In genomic region chr11:66051371-66051765, GRCh38 we compare ENCODE assay signal across 8 cellular contexts. TPM values are rescaled to one million over a fixed set of nuclear protein-coding genes. Genes with fewer than 3 reads are reported as not detected.
DNase-seq lines count a peak whose midpoint lies in the region; ATAC-seq and TF ChIP-seq lines count a peak whose summit lies in the region.

No MANE protein-coding gene starts in this region.

- H3K9me3 Mint-ChIP-seq in CD14-positive monocyte, result peaks cover 0 to 4% (median 0%) of the 10 kb centered on the region in 7 donors

- no peaks in the 10 kb centered on the region for H3K9me3 ChIP-seq in MG63
- H3K9me3 ChIP-seq in effector memory CD4-positive, alpha-beta T cell (ENCODE audit: control insufficient read depth, low read length), result no peaks in the 10 kb centered on the region
- no peaks in the 10 kb centered on the region for H3K9me3 ChIP-seq in neuron (ENCODE audit: low read length)

- DNase-seq in CD14-positive monocyte (ENCODE audit: low spot score), result no peak
- DNase-seq in MG63, result no peak
- no peak for DNase-seq in effector memory CD4-positive, alpha-beta T cell
- DNase-seq in activated CD4-positive, CD25-positive, alpha-beta regulatory T cell (lab: John Stamatoyannopoulos, UW), result no peak
- no peak for DNase-seq in stimulated activated naive CD4-positive, alpha-beta T cell treated with Interleukin-2 at 50 U/mL for 16 hours (lab: John Stamatoyannopoulos, UW)
- DNase-seq in NCI-H1105 treated with DMSO at 0.1 percent for 48 hours (lab: John Stamatoyannopoulos, UW), result no peak

- H3K36me3 Mint-ChIP-seq in CD14-positive monocyte, result peaks cover 23 to 31% of the 10 kb centered on the region in 2 donors

- TF ChIP-seq CTCF in CD14-positive monocyte (IDR thresholded peaks at IDR 0.05), result no peak

- H3K4me1 Mint-ChIP-seq in CD14-positive monocyte, result peaks cover 20% of the 10 kb centered on the region

- intact Hi-C loops in CD14-positive monocyte (cut with micrococcal nuclease), result no loop called here

- no peak for ATAC-seq in GM21515 (IDR thresholded peaks at IDR 0.05; ENCODE audit: unreplicated experiment)

- peak overlapping the region; percentile 70 to 98 (median 85) for H3K27ac Mint-ChIP-seq in CD14-positive monocyte

- H3K36me3 ChIP-seq in MG63 (peaks cover 34% of the 10 kb centered on the region), neuron (ENCODE audit: insufficient read depth, low read length) (peaks cover 22% of the 10 kb centered on the region)
- H3K36me3 ChIP-seq in effector memory CD4-positive, alpha-beta T cell (ENCODE audit: control insufficient read depth, insufficient read depth, low read length), result peaks cover 21% of the 10 kb centered on the region

- peak overlapping the region; percentile 92 for H3K4me3 ChIP-seq in MG63
- H3K4me3 ChIP-seq in effector memory CD4-positive, alpha-beta T cell (ENCODE audit: insufficient read depth, low read depth, low read length, poor library complexity, severe bottlenecking), result peak overlapping the region; percentile 98
- H3K4me3 ChIP-seq in neuron (ENCODE audit: low read length), result peak overlapping the region; percentile 81

- peak overlapping the region; percentile 90 for H3K27ac ChIP-seq in effector memory CD4-positive, alpha-beta T cell (ENCODE audit: insufficient read depth, low read length, poor library complexity, severe bottlenecking)

- H3K4me1 ChIP-seq in effector memory CD4-positive, alpha-beta T cell (ENCODE audit: control insufficient read depth, insufficient read depth, low read length, poor library complexity, severe bottlenecking), result peaks cover 21% of the 10 kb centered on the region
- peaks cover 28% of the 10 kb centered on the region for H3K4me1 ChIP-seq in neuron (ENCODE audit: insufficient read depth, low read length)

- H3K27me3 ChIP-seq in MG63 (no peaks in the 10 kb centered on the region), neuron (ENCODE audit: insufficient read depth, low read length) (no peaks in the 10 kb centered on the region)
- H3K27me3 ChIP-seq in effector memory CD4-positive, alpha-beta T cell (replicated peaks; ENCODE audit: control insufficient read depth, insufficient read depth, low read length, poor library complexity, severe bottlenecking), result peaks cover 2% of the 10 kb centered on the region

- peaks cover 18 to 22% (median 18%) of the 10 kb centered on the region in 3 donors for H3K27me3 Mint-ChIP-seq in CD14-positive monocyte (ENCODE audit: low read depth in 3 of 3)

- peak overlapping the region; percentile 91 to 97 for H3K4me3 Mint-ChIP-seq in CD14-positive monocyte

- H2AFZ ChIP-seq in neuron (ENCODE audit: low read depth, low read length), result peak overlapping the region; percentile 27

RNA-seq across cellular contexts. Expression of gene SF3B2, which starts 0.8 kb away (rescaled TPM):
- 10 to 100 TPM; 32.1 to 52.6 TPM for polyA plus RNA-seq in CD14-positive monocyte
- total RNA-seq in MG63 (2014; rRNA removed; shearing (Covaris generic); ENCODE audit: low replicate concordance), result 134 and 174 TPM in 2 replicates

RNA-seq across cellular contexts. Expression of gene GAL3ST3, which starts 2.4 kb away (rescaled TPM):
- not detected for polyA plus RNA-seq in CD14-positive monocyte
- total RNA-seq in MG63 (2014; rRNA removed; shearing (Covaris generic); ENCODE audit: low replicate concordance), result not detected in 2 replicates

RNA-seq across cellular contexts. Expression of gene PACS1, which starts 18.7 kb away (rescaled TPM):
- 10 to 100 TPM in 1 of 2 donors, 1 to 10 TPM in 1; 8.1 to 12.4 TPM for polyA plus RNA-seq in CD14-positive monocyte
- 2.6 and 11.2 TPM in 2 replicates for total RNA-seq in MG63 (2014; rRNA removed; shearing (Covaris generic); ENCODE audit: low replicate concordance)

RNA-seq across cellular contexts. Expression of gene CATSPER1, which starts 25.1 kb away (rescaled TPM):
- polyA plus RNA-seq in CD14-positive monocyte, result 10 to 100 TPM; 22.0 to 24.1 TPM
- 2.4 TPM in 1 of 2 replicates, not detected in the other for total RNA-seq in MG63 (2014; rRNA removed; shearing (Covaris generic); ENCODE audit: low replicate concordance)

RNA-seq across cellular contexts. Expression of gene CST6, which starts 39.6 kb away (rescaled TPM):
- polyA plus RNA-seq in CD14-positive monocyte, result under 1 TPM in 1 of 2 donors, not detected in 1; 0.41 TPM
- not detected in 2 replicates for total RNA-seq in MG63 (2014; rRNA removed; shearing (Covaris generic); ENCODE audit: low replicate concordance)
